In genomic region chr4:69057620-69058409, GRCh38 we compare ENCODE assay signal across 9 cellular contexts. TPM values are rescaled to one million over a fixed set of nuclear protein-coding genes. Genes with fewer than 3 reads are reported as not detected.
DNase-seq lines count a peak whose midpoint lies in the region; ATAC-seq and TF ChIP-seq lines count a peak whose summit lies in the region.
"Had no signal": no experiment of that assay in that cellular context is flagged by ENCODE, and none has a peak within 500 bp of the region (broad histone marks: within the 10 kb centered on the region; RNA-seq: fewer than 3 reads in every experiment).

No MANE protein-coding gene starts in this region.

- DNase-seq in foreskin keratinocyte = no peak
- DNase-seq in stomach = peak; percentile 32
- DNase-seq in ureter (ENCODE audit: low spot score) = no peak
- no peak for DNase-seq in NCI-H748 treated with DMSO at 0.1 percent for 48 hours (lab: John Stamatoyannopoulos, UW)
- DNase-seq in amniotic stem cell (lab: John Stamatoyannopoulos, UW) = no peak
- no peak for DNase-seq in NCI-H524 (lab: John Stamatoyannopoulos, UW)

- ATAC-seq in GM21447 (IDR thresholded peaks at IDR 0.05; ENCODE audit: unreplicated experiment) (peak; percentile 88), HG03469 (IDR thresholded peaks at IDR 0.05; ENCODE audit: unreplicated experiment) (peak; percentile 49), foreskin keratinocyte (peak; percentile 8)

- H3K36me3 ChIP-seq in stomach = no peaks in the 10 kb centered on the region
- H3K36me3 ChIP-seq: neutrophil had no signal

- H3K9me3 ChIP-seq in stomach = no peaks in the 10 kb centered on the region
- H3K9me3 ChIP-seq: neutrophil had no signal

- H3K27ac ChIP-seq in foreskin keratinocyte = no peak overlapping the region
- peak overlapping the region; percentile 62 to 86 (median 80) for H3K27ac ChIP-seq in stomach
- H3K27ac ChIP-seq: neutrophil had no signal

- TF ChIP-seq POLR2A in stomach (IDR thresholded peaks at IDR 0.05) = no peak

- WGBS in stomach, 5 donors = 20 to 35% (median 23%) methylated on average over 5 of the region's 5 CpGs

- H3K4me3 ChIP-seq in stomach = peak overlapping the region in 3 of 4 donors; percentile 7 to 20 (median 12)

- H3K27me3 ChIP-seq in foreskin keratinocyte (no peaks in the 10 kb centered on the region), stomach (no peaks in the 10 kb centered on the region)
- H3K27me3 ChIP-seq: neutrophil had no signal

- intact Hi-C loops in stomach (cut with DNase I; ENCODE audit: low total_unique reads) = no loop called here

- TF ChIP-seq CTCF in foreskin keratinocyte (conservative IDR thresholded peaks at IDR 0.05) (no peak), stomach (IDR thresholded peaks at IDR 0.05) (no peak)

- no peak for TF ChIP-seq EP300 in stomach (IDR thresholded peaks at IDR 0.05)

- peaks cover 5% of the 10 kb centered on the region for H3K4me1 ChIP-seq in foreskin keratinocyte
- H3K4me1 ChIP-seq in stomach = peaks cover 0 to 25% (median 12%) of the 10 kb centered on the region in 4 donors

RNA-seq across cellular contexts. Expression of gene UGT2B7, which starts 38.5 kb away (rescaled TPM):
- total RNA-seq in foreskin keratinocyte (0.07 TPM in 1 of 2 replicates, not detected in the other), stomach (1 to 10 TPM in 1 of 5 donors, under 1 TPM in 1, not detected in 3; 0.43 to 1.8 TPM), ureter (15.7 TPM)
- polyA plus RNA-seq in foreskin keratinocyte (0.03 TPM in 1 of 2 replicates, not detected in the other), stomach (under 1 TPM in 2 of 3 donors, not detected in 1; 0.08 to 0.25 TPM)

Comparison
In these comparisons a context has a peak if more than half of its experiments do, and no peak if none do; other contexts are left out.
1. ATAC-seq: peak in every context shown above with its lines; median percentile 88 in GM21447; 49 in HG03469; 8 in foreskin keratinocyte.